In genomic region chr2:60406192-60406591, GRCh38 we compare ENCODE assay signal across 22 cellular contexts.
"Had no signal": no experiment of that assay in that cellular context is flagged by ENCODE, and none has a peak within 500 bp of the region (broad histone marks: within the 10 kb centered on the region; RNA-seq: fewer than 3 reads in every experiment).

No MANE protein-coding gene starts in this region.

- H3K9me3 Mint-ChIP-seq: activated naive CD4-positive, alpha-beta T cell treated with anti-CD3 and anti-CD28 coated beads, Interleukin-2, amount 50 U/mL, for 24 hours; naive thymus-derived CD8-positive, alpha-beta T cell; stimulated activated naive CD8-positive, alpha-beta T cell treated with anti-CD3 and anti-CD28 coated beads, Interleukin-15, Interleukin-2, amounts not matched to agents 100 ng/mL and 50 ng/mL, for 24 hours had no signal

- H3K4me1 ChIP-seq: body of pancreas, gastroesophageal sphincter had no signal

- H3K4me1 Mint-ChIP-seq: activated naive CD4-positive, alpha-beta T cell treated with anti-CD3 and anti-CD28 coated beads, Interleukin-2, amount 50 U/mL, for 24 hours had no signal

- H3K4me3 Mint-ChIP-seq: activated CD8-positive, alpha-beta T cell treated with anti-CD3 and anti-CD28 coated beads, Interleukin-2, amount 10 ng/mL, durations not matched to agents 7 days and 5 days; activated naive CD4-positive, alpha-beta T cell treated with anti-CD3 and anti-CD28 coated beads, Interleukin-2, amount 50 U/mL, for 24 hours; naive thymus-derived CD8-positive, alpha-beta T cell; stimulated activated naive CD8-positive, alpha-beta T cell treated with anti-CD3 and anti-CD28 coated beads, Interleukin-15, Interleukin-2, amounts not matched to agents 100 ng/mL and 50 ng/mL, for 24 hours had no signal

- H3K27me3 ChIP-seq: body of pancreas, right atrium auricular region, suprapubic skin had no signal

- H3K36me3 ChIP-seq: gastroesophageal sphincter, right atrium auricular region, suprapubic skin had no signal

- H3K4me3 ChIP-seq: body of pancreas, gastroesophageal sphincter, mucosa of descending colon, right atrium auricular region, skin epidermis, suprapubic skin had no signal

- DNase-seq: activated CD4-positive, alpha-beta T cell treated with anti-CD3 and anti-CD28 coated beads for 4 hours; activated CD8-positive, alpha-beta memory T cell treated with anti-CD3 and anti-CD28 coated beads, Interleukin-2, amount 50 U/mL, for 4 hours; activated CD8-positive, alpha-beta T cell treated with anti-CD3 and anti-CD28 coated beads, Interleukin-2, amount 10 ng/mL, durations not matched to agents 7 days and 5 days; activated effector memory CD4-positive, alpha-beta T cell treated with anti-CD3 and anti-CD28 coated beads, Interleukin-2, amount 50 U/mL, for 16 hours; activated T-cell treated with anti-CD3 and anti-CD28 coated beads, Interleukin-2, amount 50 U/mL, for 48 hours; amniotic stem cell; body of pancreas; cortex of kidney; effector CD8-positive, alpha-beta T cell; mucosa of descending colon; naive thymus-derived CD8-positive, alpha-beta T cell; occipital lobe; T-helper 2 cell had no signal

- H3K27me3 Mint-ChIP-seq: activated naive CD4-positive, alpha-beta T cell treated with anti-CD3 and anti-CD28 coated beads, Interleukin-2, amount 50 U/mL, for 24 hours; stimulated activated naive CD8-positive, alpha-beta T cell treated with anti-CD3 and anti-CD28 coated beads, Interleukin-15, Interleukin-2, amounts not matched to agents 100 ng/mL and 50 ng/mL, for 24 hours had no signal

- H3K36me3 Mint-ChIP-seq: activated naive CD4-positive, alpha-beta T cell treated with anti-CD3 and anti-CD28 coated beads, Interleukin-2, amount 50 U/mL, for 24 hours; naive thymus-derived CD8-positive, alpha-beta T cell had no signal

- H3K27ac Mint-ChIP-seq: activated CD8-positive, alpha-beta T cell treated with anti-CD3 and anti-CD28 coated beads, Interleukin-2, amount 10 ng/mL, durations not matched to agents 7 days and 5 days; activated naive CD4-positive, alpha-beta T cell treated with anti-CD3 and anti-CD28 coated beads, Interleukin-2, amount 50 U/mL, for 24 hours; naive thymus-derived CD8-positive, alpha-beta T cell; progenitor cell of endocrine pancreas; stimulated activated naive CD8-positive, alpha-beta T cell treated with anti-CD3 and anti-CD28 coated beads, Interleukin-15, Interleukin-2, amounts not matched to agents 100 ng/mL and 50 ng/mL, for 24 hours had no signal

- ATAC-seq: activated CD8-positive, alpha-beta T cell treated with anti-CD3 and anti-CD28 coated beads, Interleukin-2, amount 10 ng/mL, durations not matched to agents 7 days and 5 days; body of pancreas; gastroesophageal sphincter; left lobe of liver; mucosa of descending colon; naive thymus-derived CD8-positive, alpha-beta T cell had no signal

- H3K9me3 ChIP-seq: body of pancreas, gastroesophageal sphincter, mucosa of descending colon, right atrium auricular region, suprapubic skin had no signal

- H3K27ac ChIP-seq: body of pancreas, epithelial cell of prostate, gastroesophageal sphincter, right atrium auricular region, skin epidermis, suprapubic skin had no signal
